18 cellular contexts compared by ENCODE assay signal in genomic region chr1:210582186-210582981, GRCh38.
DNase-seq lines count a peak whose midpoint lies in the region; ATAC-seq, FAIRE-seq and TF ChIP-seq lines count a peak whose summit lies in the region.
"Had no signal": no experiment of that assay in that cellular context is flagged by ENCODE, and none has a peak within 500 bp of the region (broad histone marks: within the 10 kb centered on the region; RNA-seq: fewer than 3 reads in every experiment).

No MANE protein-coding gene starts in this region.

- CTCF ChIA-PET in SK-N-SH (lab: Yijun Ruan, JAX), result interaction anchor here (1.1 to 9.7 kb wide), 10 partner anchors 10 to 551 kb away, joined by 3 to 227 read pairs (median 4); partner anchors contain the start of gene KCNH1

- no peaks in the 10 kb centered on the region for H3F3A ChIP-seq in SK-N-SH (replicated peaks; ENCODE audit: insufficient read depth)

- peaks cover 4% of the 10 kb centered on the region for H3K4me1 Mint-ChIP-seq in stimulated activated effector memory CD8-positive, alpha-beta T cell treated with anti-CD3 and anti-CD28 coated beads, Interleukin-12 subunit alpha, Interleukin-12 subunit beta, amount 100 ng/mL, for 72 hours

- no peaks in the 10 kb centered on the region for H3K9me2 ChIP-seq in SK-N-SH

- no peaks in the 10 kb centered on the region for H3K27me3 ChIP-seq in SK-N-SH (ENCODE audit: insufficient read depth)
- no peaks in the 10 kb centered on the region for H3K27me3 ChIP-seq in pancreas

- no peak overlapping the region for H2AFZ ChIP-seq in SK-N-SH (ENCODE audit: low read depth)

- H3K4me3 ChIP-seq in SK-N-SH (ENCODE audit: low read depth in 2 of 2, low read length in 1 of 2) (no peak overlapping the region), pancreas (no peak overlapping the region)
- H3K4me3 ChIP-seq: skin epidermis had no signal

- H3K9ac ChIP-seq in SK-N-SH, result no peak overlapping the region

- H3K36me3 Mint-ChIP-seq in stimulated activated effector memory CD8-positive, alpha-beta T cell treated with anti-CD3 and anti-CD28 coated beads, Interleukin-12 subunit alpha, Interleukin-12 subunit beta, amount 100 ng/mL, for 72 hours, result no peaks in the 10 kb centered on the region

- FAIRE-seq in pancreas (lab: Jason Lieb, UNC), result no peak
- FAIRE-seq: A204.1, H54, RCC 7860 had no signal

- H4K20me1 ChIP-seq in SK-N-SH (ENCODE audit: insufficient read depth), result no peaks in the 10 kb centered on the region

- H3K4me2 ChIP-seq in SK-N-SH, result no peak overlapping the region

- no peaks in the 10 kb centered on the region for H3K9me3 Mint-ChIP-seq in stimulated activated effector memory CD8-positive, alpha-beta T cell treated with anti-CD3 and anti-CD28 coated beads, Interleukin-12 subunit alpha, Interleukin-12 subunit beta, amount 100 ng/mL, for 72 hours
- H3K9me3 Mint-ChIP-seq: effector memory CD8-positive, alpha-beta T cell had no signal

- no peaks in the 10 kb centered on the region for H3K9me3 ChIP-seq in SK-N-SH
- H3K9me3 ChIP-seq in pancreas, result no peaks in the 10 kb centered on the region

- no peak for TF ChIP-seq RAD21 in SK-N-SH (IDR thresholded peaks at IDR 0.05; ENCODE audit: low read length)

- no peak overlapping the region for H3K27ac Mint-ChIP-seq in stimulated activated effector memory CD8-positive, alpha-beta T cell treated with anti-CD3 and anti-CD28 coated beads, Interleukin-12 subunit alpha, Interleukin-12 subunit beta, amount 100 ng/mL, for 72 hours
- H3K27ac Mint-ChIP-seq: activated CD4-positive, alpha-beta memory T cell treated with anti-CD3 and anti-CD28 coated beads for 36 hours; effector memory CD8-positive, alpha-beta T cell; T-helper 1 cell treated with Interleukin-12 subunit alpha and Interleukin-12 subunit beta and Interleukin-4 antibody, amounts not matched to agents 30 μg/mL and 1 μg/mL, for 36 hours had no signal

- TF ChIP-seq CTCF in SK-N-SH (IDR thresholded peaks at IDR 0.05) (no peak), pancreas (IDR thresholded peaks at IDR 0.05) (no peak), GM13976 (IDR thresholded peaks at IDR 0.05; ENCODE audit: borderline replicate concordance, control extremely low read depth, extremely low read depth, insufficient read depth, missing control alignments) (no peak)

- peak in 1 of 2 experiments; percentile 52; a peak in 1 of 4 replicates for TF ChIP-seq EP300 in SK-N-SH (IDR thresholded peaks at IDR 0.05; ENCODE audit: borderline replicate concordance in 1 of 2, low read depth in 1 of 2, low read length in 1 of 2)

- no peak overlapping the region for H3K4me3 Mint-ChIP-seq in stimulated activated effector memory CD8-positive, alpha-beta T cell treated with anti-CD3 and anti-CD28 coated beads, Interleukin-12 subunit alpha, Interleukin-12 subunit beta, amount 100 ng/mL, for 72 hours
- H3K4me3 Mint-ChIP-seq: activated CD4-positive, alpha-beta memory T cell treated with anti-CD3 and anti-CD28 coated beads for 36 hours; effector memory CD8-positive, alpha-beta T cell; T-helper 1 cell treated with Interleukin-12 subunit alpha and Interleukin-12 subunit beta and Interleukin-4 antibody, amounts not matched to agents 30 μg/mL and 1 μg/mL, for 36 hours had no signal

- H3K27ac ChIP-seq in SK-N-SH (ENCODE audit: low read depth in 2 of 2, low read length in 1 of 2), result peak overlapping the region in 1 of 2 experiments; percentile 18; a peak in 2 of 4 replicates
- H3K27ac ChIP-seq in pancreas, result no peak overlapping the region
- H3K27ac ChIP-seq: skin epidermis had no signal

- H3K79me2 ChIP-seq in SK-N-SH (ENCODE audit: insufficient read depth), result no peaks in the 10 kb centered on the region

- POLR2A ChIA-PET in SK-N-SH (lab: Yijun Ruan, JAX), result interaction anchor here (0.9 to 1.9 kb wide), 4 partner anchors 9 to 552 kb away, joined by 3 to 9 read pairs (median 4); partner anchors contain the start of gene KCNH1

- H3K36me3 ChIP-seq in SK-N-SH (replicated peaks in 1 of 2; ENCODE audit: control insufficient read depth in 1 of 2, insufficient read depth in 2 of 2, low read length in 1 of 2) (no peaks in the 10 kb centered on the region), pancreas (no peaks in the 10 kb centered on the region)

- no peak for DNase-seq in SK-N-SH
- peak; percentile 93 for DNase-seq in OCI-M1 (lab: John Stamatoyannopoulos, UW)
- DNase-seq in stimulated activated effector memory CD8-positive, alpha-beta T cell treated with anti-CD3 and anti-CD28 coated beads, Interleukin-12 subunit alpha, Interleukin-12 subunit beta, amount 100 ng/mL, for 72 hours (ENCODE audit: low spot score in 2 of 2), result no peak
- no peak for DNase-seq in G401 (ENCODE audit: low spot score)
- no peak for DNase-seq in pancreas
- DNase-seq in GM13976 (ENCODE audit: low spot score), result no peak
- DNase-seq: activated CD4-positive, alpha-beta memory T cell treated with anti-CD3 and anti-CD28 coated beads for 36 hours; activated effector memory CD4-positive, alpha-beta T cell treated with anti-CD3 and anti-CD28 coated beads, Interleukin-2, amount 50 U/mL, for 16 hours; effector memory CD8-positive, alpha-beta T cell; NCI-H446 treated with DMSO at 0.1 percent for 48 hours; substantia nigra had no signal

- 77% methylated on average over 10 of the region's 10 CpGs for WGBS in SK-N-SH (ENCODE audit: low lambda C conversion rate)
- whole genome bisulfite sequencing in pancreas, 2 donors, result 55 to 64% methylated on average over 10 of the region's 10 CpGs

- ATAC-seq in SK-N-SH treated with all-trans-retinoic acid at 6 μM for 48 hours, result no peak
- peak; percentile 87 for ATAC-seq in HG03097 (IDR thresholded peaks at IDR 0.05; ENCODE audit: low FRiP score, unreplicated experiment)
- ATAC-seq in stimulated activated effector memory CD8-positive, alpha-beta T cell treated with anti-CD3 and anti-CD28 coated beads, Interleukin-12 subunit alpha, Interleukin-12 subunit beta, amount 100 ng/mL, for 72 hours, result peak; percentile 31
- ATAC-seq in pancreas, result no peak
- ATAC-seq: effector memory CD8-positive, alpha-beta T cell had no signal

- in situ Hi-C loops in G401 (cut with HindIII; ENCODE audit: low sequenced_read_pairs) (no loop called here), GM13976 (cut with MboI; ENCODE audit: low sequenced_read_pairs, unreplicated experiment) (no loop called here)

- intact Hi-C loops in pancreas (cut with DNase I), result loop anchor here in 2 of 3 donors (10.0 kb wide), 1 partner anchor 552 kb away; the partner anchor contains the start of gene KCNH1 (in 2 of the 2)

- H3K4me1 ChIP-seq in SK-N-SH (ENCODE audit: control insufficient read depth in 1 of 2, insufficient read depth in 2 of 2, low read depth in 1 of 2, low read length in 1 of 2) (peaks cover 0 to 14% of the 10 kb centered on the region in 2 experiments; a peak in 2 of 4 replicates), pancreas (no peaks in the 10 kb centered on the region)

TF ChIP-seq in SK-N-SH, 30 proteins besides CTCF, POLR2A, EP300 and RAD21:
- peak; percentile 73; the same call in 1 of the 2 replicates for TF ChIP-seq FOXJ3 (CRISPR knock-in tag; IDR thresholded peaks at IDR 0.05)
- TF ChIP-seq GATA2 (CRISPR knock-in tag; IDR thresholded peaks at IDR 0.05), result peak; percentile 89
- no peak for TF ChIP-seq NRF1 (IDR thresholded peaks at IDR 0.05; ENCODE audit: low read depth, low read length)
- TF ChIP-seq PBX3 (IDR thresholded peaks at IDR 0.05), result no peak
- TF ChIP-seq MAX (IDR thresholded peaks at IDR 0.05; ENCODE audit: low read depth), result no peak

TF ChIP-seq in SK-N-SH treated with all-trans-retinoic acid at 6 μM for 48 hours, 23 proteins besides CTCF, POLR2A, EP300 and RAD21:
- TF ChIP-seq TOX (CRISPR knock-in tag; IDR thresholded peaks at IDR 0.05; ENCODE audit: borderline replicate concordance), result no peak
TF ChIP-seq in SK-N-SH treated with all-trans-retinoic acid at 6 μM for 48 hours: peak in this region for 0.

Comparison
In these comparisons a context has a peak if more than half of its experiments do, and no peak if none do; other contexts are left out.
1. ATAC-seq: peak in HG03097 (single experiment) and stimulated activated effector memory CD8-positive, alpha-beta T cell treated with anti-CD3 and anti-CD28 coated beads, Interleukin-12 subunit alpha, Interleukin-12 subunit beta, amount 100 ng/mL, for 72 hours (single experiment); none in SK-N-SH treated with all-trans-retinoic acid at 6 μM for 48 hours (single experiment) and pancreas (0 of 4).